Comparison of ENCODE assay signal across 3 cellular contexts in the genomic region with DNA sequence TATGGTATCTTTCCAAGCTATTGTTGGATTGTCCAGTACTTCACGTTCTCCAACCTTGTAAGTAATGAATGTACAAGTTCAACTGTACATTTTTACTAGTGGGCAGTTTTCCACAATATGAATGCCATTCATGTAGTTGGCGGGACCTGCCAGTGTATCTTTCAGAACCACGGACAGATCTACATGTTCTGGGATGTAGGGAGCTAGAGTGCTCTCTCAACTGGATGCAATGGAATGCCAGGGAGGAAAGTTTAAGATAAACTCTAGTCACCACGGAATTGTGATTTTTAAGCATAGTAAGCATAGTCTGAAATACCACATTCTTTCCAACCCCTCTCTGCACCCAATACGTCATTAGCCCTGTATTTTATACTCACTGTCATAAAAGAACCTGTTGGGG.
TF ChIP-seq lines count a peak whose summit lies in the region.

No MANE protein-coding gene starts in this region.

TF ChIP-seq in PFSK-1, 5 proteins besides CTCF, POLR2A, EP300 and RAD21 (continued from another document):
- TF ChIP-seq REST (IDR thresholded peaks at IDR 0.05; ENCODE audit: insufficient read depth in 1 of 2, low read depth in 2 of 2, low read length in 2 of 2): peak; percentile 78 to 94

TF ChIP-seq in H1, 55 proteins besides CTCF, POLR2A, EP300 and RAD21 (continued from another document):
- TF ChIP-seq JUN (IDR thresholded peaks at IDR 0.05; ENCODE audit: low read depth, low read length) (no peak), RBBP5 (IDR thresholded peaks at IDR 0.05; ENCODE audit: borderline replicate concordance, low read depth, low read length) (no peak), RXRA (IDR thresholded peaks at IDR 0.05; ENCODE audit: insufficient read depth, low read depth, low read length) (no peak), TAF7 (optimal IDR thresholded peaks at IDR 0.05; ENCODE audit: borderline replicate concordance, low read depth, low read length) (no peak), TAF1 (IDR thresholded peaks at IDR 0.05; ENCODE audit: low read depth, low read length) (no peak), NRF1 (IDR thresholded peaks at IDR 0.05; ENCODE audit: low read depth, low read length) (no peak), EZH2 (IDR thresholded peaks at IDR 0.05; ENCODE audit: low read depth, low read length, severe bottlenecking) (no peak), MAFK (IDR thresholded peaks at IDR 0.05; ENCODE audit: low read depth, low read length) (no peak), KDM5A (IDR thresholded peaks at IDR 0.05; ENCODE audit: low read length) (no peak), SAP30 (IDR thresholded peaks at IDR 0.05; ENCODE audit: insufficient read depth, insufficient replicate concordance, low read length) (no peak), CBX8 (IDR thresholded peaks at IDR 0.05; ENCODE audit: borderline replicate concordance, low read depth, low read length) (no peak)
- TF ChIP-seq, protein P1, sequence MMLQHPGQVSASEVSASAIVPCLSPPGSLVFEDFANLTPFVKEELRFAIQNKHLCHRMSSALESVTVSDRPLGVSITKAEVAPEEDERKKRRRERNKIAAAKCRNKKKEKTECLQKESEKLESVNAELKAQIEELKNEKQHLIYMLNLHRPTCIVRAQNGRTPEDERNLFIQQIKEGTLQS (IDR thresholded peaks at IDR 0.05; ENCODE audit: insufficient read depth, low read depth, low read length): no peak

TF ChIP-seq in liver, 16 proteins besides CTCF, POLR2A, EP300 and RAD21:
- TF ChIP-seq REST (IDR thresholded peaks at IDR 0.05): peak; percentile 97
- TF ChIP-seq, protein P2, sequence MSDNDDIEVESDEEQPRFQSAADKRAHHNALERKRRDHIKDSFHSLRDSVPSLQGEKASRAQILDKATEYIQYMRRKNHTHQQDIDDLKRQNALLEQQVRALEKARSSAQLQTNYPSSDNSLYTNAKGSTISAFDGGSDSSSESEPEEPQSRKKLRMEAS (IDR thresholded peaks at IDR 0.05): no peak
TF ChIP-seq in liver: peak in this region for 1.
